ENCODE assay signal across 8 cellular contexts in genomic region chr1:55702064-55702463, GRCh38.
DNase-seq lines count a peak whose midpoint lies in the region; ATAC-seq and TF ChIP-seq lines count a peak whose summit lies in the region.

No MANE protein-coding gene starts in this region.

- H3K4me3 ChIP-seq in heart left ventricle, result no peak overlapping the region

- DNase-seq in heart left ventricle (no peak), Right ventricle myocardium inferior (ENCODE audit: missing footprints) (no peak), RKO (ENCODE audit: low spot score) (peak; percentile 50), glomerular visceral epithelial cell (ENCODE audit: extremely low spot score) (peak; percentile 20), NOMO-1 (lab: John Stamatoyannopoulos, UW; ENCODE audit: unreplicated experiment in 2 of 2) (no peak), NCI-H345 treated with DMSO at 0.1 percent for 48 hours (lab: John Stamatoyannopoulos, UW; ENCODE audit: unreplicated experiment) (no peak)
- DNase-seq in effector CD8-positive, alpha-beta T cell (lab: John Stamatoyannopoulos, UW), result no peak

- H3K9me3 ChIP-seq in heart left ventricle, result no peaks in the 10 kb centered on the region

- intact Hi-C loops in heart left ventricle (cut with DNase I) (loop anchor here in 2 of 10 donors (5.0 to 10.0 kb wide), 2 partner anchors 875 to 883 kb away; partner anchors contain the start of gene PLPP3 (in 1 of the 2)), Right ventricle myocardium inferior (cut with DNase I) (no loop called here)

- 67 to 79% (median 77%) methylated on average over 1 of the region's 1 CpG for WGBS in heart left ventricle, 4 donors

- ATAC-seq in heart left ventricle (peak in 1 of 4 donors; percentile 51), Right ventricle myocardium inferior (no peak), HG03175 (IDR thresholded peaks at IDR 0.05; ENCODE audit: unreplicated experiment) (peak; percentile 87)

- peak; percentile 35 to 73 (median 60) for TF ChIP-seq CTCF in heart left ventricle (IDR thresholded peaks at IDR 0.05)

- H3K36me3 ChIP-seq in heart left ventricle, result no peaks in the 10 kb centered on the region

- H3K27me3 ChIP-seq in heart left ventricle, result no peaks in the 10 kb centered on the region

- no peak overlapping the region for H3K27ac ChIP-seq in heart left ventricle

- peaks cover 0 to 5% (median 0%) of the 10 kb centered on the region in 12 donors for H3K4me1 ChIP-seq in heart left ventricle

- TF ChIP-seq POLR2A in heart left ventricle (IDR thresholded peaks at IDR 0.05), result no peak

Comparison
In these comparisons a context has a peak if more than half of its experiments do, and no peak if none do; other contexts are left out.
1. DNase-seq: peak in RKO (single experiment) and glomerular visceral epithelial cell (single experiment); none in heart left ventricle (0 of 5), Right ventricle myocardium inferior (single experiment), NOMO-1 (0 of 2), effector CD8-positive, alpha-beta T cell (single experiment) and NCI-H345 treated with DMSO at 0.1 percent for 48 hours (single experiment).